24 cellular contexts compared by ENCODE assay signal in the genomic region with DNA sequence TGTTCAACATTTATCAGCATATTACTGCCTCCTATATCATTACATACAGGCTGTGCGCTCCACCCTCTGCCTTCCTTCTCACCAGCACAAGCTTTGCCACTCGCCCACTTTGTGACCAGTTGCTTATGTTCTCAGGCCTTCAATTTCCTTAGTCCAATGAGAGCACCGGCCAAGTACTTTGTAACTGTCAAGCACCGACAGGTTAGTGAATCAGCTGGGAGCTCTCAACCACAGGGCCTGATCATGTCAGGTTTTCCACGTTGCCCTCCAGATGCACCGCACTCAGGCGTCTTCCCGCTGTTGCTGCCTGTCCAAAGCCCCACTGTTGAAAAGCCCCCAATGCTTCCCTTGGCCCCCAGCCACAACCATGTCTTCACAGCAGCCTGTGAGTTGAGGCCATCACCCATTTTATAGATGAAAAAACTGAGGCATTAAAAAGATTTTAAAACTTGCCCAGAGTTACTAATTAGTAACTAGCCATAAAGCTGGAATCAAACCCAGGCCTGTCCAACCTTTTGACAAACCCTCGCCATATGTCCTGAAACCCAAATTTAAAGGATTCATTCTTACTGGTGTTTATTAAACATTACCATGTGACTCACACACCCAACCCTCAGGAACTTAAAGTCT. TPM values are rescaled to one million over a fixed set of nuclear protein-coding genes. Genes with fewer than 3 reads are reported as not detected.
DNase-seq lines count a peak whose midpoint lies in the region; ATAC-seq, FAIRE-seq and TF ChIP-seq lines count a peak whose summit lies in the region.
"Had no signal": no experiment of that assay in that cellular context is flagged by ENCODE, and none has a peak within 500 bp of the region (broad histone marks: within the 10 kb centered on the region; RNA-seq: fewer than 3 reads in every experiment).

No MANE protein-coding gene starts in this region.

- H3K9ac ChIP-seq in OCI-LY3 (ENCODE audit: low read length): no peak overlapping the region

- H3K27me3 ChIP-seq in OCI-LY3 (ENCODE audit: low read depth, low read length) (no peaks in the 10 kb centered on the region; the same call in 1 of the 2 replicates), sigmoid colon (peaks cover 0 to 23% (median 14%) of the 10 kb centered on the region in 3 donors), osteoblast (ENCODE audit: insufficient read depth, low read length) (peaks cover 61% of the 10 kb centered on the region)

- POLR2A ChIA-PET in A549 (lab: Yijun Ruan, JAX): no interaction called here

- H3K36me3 ChIP-seq in OCI-LY3 (replicated peaks; ENCODE audit: low read depth, low read length) (no peaks in the 10 kb centered on the region), sigmoid colon (no peaks in the 10 kb centered on the region), osteoblast (ENCODE audit: insufficient read depth, low read length) (no peaks in the 10 kb centered on the region)

- FAIRE-seq in A549 (lab: Jason Lieb, UNC): no peak
- FAIRE-seq: D721Med, GM12892, H54, HTR-8/SVneo had no signal

- H2AFZ ChIP-seq in OCI-LY3 (ENCODE audit: low read depth, low read length) (no peak overlapping the region), osteoblast (ENCODE audit: low read length) (no peak overlapping the region)
- H2AFZ ChIP-seq: GM23338 had no signal

- H3K27ac ChIP-seq in A549: no peak overlapping the region
- H3K27ac ChIP-seq in OCI-LY3 (ENCODE audit: low read length): no peak overlapping the region
- H3K27ac ChIP-seq in coronary artery: no peak overlapping the region
- H3K27ac ChIP-seq in sigmoid colon: no peak overlapping the region
- no peak overlapping the region for H3K27ac ChIP-seq in osteoblast (ENCODE audit: low read depth, low read length)
- H3K27ac ChIP-seq: C4-2B had no signal

- TF ChIP-seq POLR2A in A549 (IDR thresholded peaks at IDR 0.05; ENCODE audit: low read length) (no peak), sigmoid colon (IDR thresholded peaks at IDR 0.05) (no peak)

- WGBS in A549 (ENCODE audit: missing lambda C conversion rate): 84% methylated on average over 9 of the region's 9 CpGs
- 93 to 94% methylated on average over 9 of the region's 9 CpGs for WGBS in sigmoid colon, 2 donors

- H3K4me3 ChIP-seq in A549 (no peak overlapping the region), OCI-LY3 (ENCODE audit: low read length) (no peak overlapping the region), coronary artery (no peak overlapping the region), sigmoid colon (no peak overlapping the region), osteoblast (ENCODE audit: insufficient read depth, low read length) (no peak overlapping the region)
- H3K4me3 ChIP-seq: GM23338 had no signal

- intact Hi-C loops in sigmoid colon (cut with DNase I): no loop called here

- TF ChIP-seq EP300 in A549 (IDR thresholded peaks at IDR 0.05): no peak
- TF ChIP-seq EP300 in sigmoid colon (IDR thresholded peaks at IDR 0.05): no peak

- TF ChIP-seq CTCF in A549 (IDR thresholded peaks at IDR 0.05) (no peak), OCI-LY3 (IDR thresholded peaks at IDR 0.05; ENCODE audit: low read depth, low read length) (no peak), coronary artery (IDR thresholded peaks at IDR 0.05) (no peak), sigmoid colon (IDR thresholded peaks at IDR 0.05) (no peak), osteoblast (IDR thresholded peaks at IDR 0.05; ENCODE audit: extremely low read depth, low read depth, low read length) (no peak)

- H4K20me1 ChIP-seq in OCI-LY3 (ENCODE audit: insufficient read depth, low read length) (no peaks in the 10 kb centered on the region), osteoblast (ENCODE audit: insufficient read depth, low read length) (no peaks in the 10 kb centered on the region)

- ATAC-seq in A549 (no peak), HG02678 (IDR thresholded peaks at IDR 0.05; ENCODE audit: unreplicated experiment) (no peak)
- ATAC-seq: GM23338, HCT116 had no signal

- H3K4me2 ChIP-seq in A549 (no peak overlapping the region), OCI-LY3 (ENCODE audit: low read length) (peak overlapping the region; percentile 69; the same call in 1 of the 2 replicates), osteoblast (ENCODE audit: insufficient read depth, low read length) (no peak overlapping the region)
- H3K4me2 ChIP-seq: GM23338 had no signal

- no peaks in the 10 kb centered on the region for H3K79me2 ChIP-seq in OCI-LY3 (ENCODE audit: low read length)
- no peaks in the 10 kb centered on the region for H3K79me2 ChIP-seq in osteoblast (ENCODE audit: insufficient read depth, low read length)

- CTCF ChIA-PET in A549 (lab: Yijun Ruan, JAX): interaction anchor here (0.7 to 4.3 kb wide), 11 partner anchors 9 to 314 kb away, joined by 3 to 25 read pairs (median 3); no protein-coding TSS in a partner anchor

- H3K4me1 ChIP-seq in A549 (peaks cover 20% of the 10 kb centered on the region), OCI-LY3 (ENCODE audit: low read length) (peaks cover 62% of the 10 kb centered on the region), sigmoid colon (peaks cover 0 to 23% (median 19%) of the 10 kb centered on the region in 4 donors), osteoblast (ENCODE audit: insufficient read depth, low read length) (peaks cover 16% of the 10 kb centered on the region)

- H3K9me3 ChIP-seq in A549: no peaks in the 10 kb centered on the region
- H3K9me3 ChIP-seq in OCI-LY3 (ENCODE audit: insufficient read depth, low read length): no peaks in the 10 kb centered on the region
- no peaks in the 10 kb centered on the region for H3K9me3 ChIP-seq in sigmoid colon
- H3K9me3 ChIP-seq in osteoblast (ENCODE audit: low read depth, low read length): no peaks in the 10 kb centered on the region
- H3K9me3 ChIP-seq: Caco-2 had no signal

- no peak for DNase-seq in A549 (ENCODE audit: low read depth in 1 of 2, low spot score in 1 of 2)
- peak; percentile 46 for DNase-seq in coronary artery (ENCODE audit: low spot score)
- peak; percentile 53 for DNase-seq in sigmoid colon
- no peak for DNase-seq in osteoblast (ENCODE audit: insufficient read length, low spot score, missing footprints)
- DNase-seq in AG08395 (ENCODE audit: low spot score): no peak
- DNase-seq: ACHN; AML-193; Caco-2; CD4-positive, alpha-beta T cell; DMS153; DMS79; GDM1; HFFc6; IMR-90 had no signal

- no peak for TF ChIP-seq RAD21 in A549 (conservative IDR thresholded peaks at IDR 0.05 in 1 of 2, IDR thresholded peaks at IDR 0.05 in 1 of 2)

TF ChIP-seq in A549, 52 proteins besides CTCF, POLR2A, EP300 and RAD21:
- no peak for TF ChIP-seq HOXA7 (CRISPR knock-in tag; IDR thresholded peaks at IDR 0.05)
- TF ChIP-seq KDM1A (IDR thresholded peaks at IDR 0.05; ENCODE audit: low read depth): peak; percentile 63; the same call in 1 of the 2 replicates

RNA-seq across cellular contexts. Expression of a gene that starts 3.4 kb away (rescaled TPM):
- 0.03 and 0.08 TPM in 2 replicates for polyA plus RNA-seq in A549 (2011; rRNA removed)
- 0.03 and 0.05 TPM in 2 replicates for polyA plus RNA-seq in A549 (2012; cell fraction: cytosol; rRNA removed)
- 0.01 and 0.06 TPM in 2 replicates for polyA plus RNA-seq in A549 (2012; cell fraction: nucleus; rRNA removed)
- 0.01 to 0.04 TPM in 2 of 3 replicates, not detected in the other for polyA plus RNA-seq in A549 (2017; fragmentation: RNase III; extraction: RNeasy Plus Mini Kit Qiagen cat#74134 plus additional on column Dnase treatment)
- polyA minus RNA-seq in A549 (2011; rRNA and poly(A)+ RNA removed): 0.17 and 0.24 TPM in 2 replicates
- 10 to 100 TPM in 3 of 4 donors, 1 to 10 TPM in 1; 9.4 to 27.7 (median 17.7) TPM for total RNA-seq in sigmoid colon
- polyA plus RNA-seq in sigmoid colon: 1 to 10 TPM in 1 of 3 donors, under 1 TPM in 2; 0.23 to 1.5 (median 0.60) TPM
- under 0.01 TPM in 2 replicates for total RNA-seq in osteoblast
- total RNA-seq: CD4-positive, alpha-beta T cell; HFFc6; IMR-90 had no signal
- polyA plus RNA-seq: BJ had no signal

Comparison
In these comparisons a context has a peak if more than half of its experiments do, and no peak if none do; other contexts are left out.
1. DNase-seq: peak in coronary artery (single experiment) and sigmoid colon (single experiment); none in A549 (0 of 2), osteoblast (single experiment) and AG08395 (single experiment).
2. RNA of a gene that starts 3.4 kb away (total RNA-seq): 9.4 to 27.7 TPM in sigmoid colon; under 0.01 TPM in osteoblast; every median in the first group is over 10 times any median in the second.